1 cellular context compared by ENCODE assay signal in the genomic region with DNA sequence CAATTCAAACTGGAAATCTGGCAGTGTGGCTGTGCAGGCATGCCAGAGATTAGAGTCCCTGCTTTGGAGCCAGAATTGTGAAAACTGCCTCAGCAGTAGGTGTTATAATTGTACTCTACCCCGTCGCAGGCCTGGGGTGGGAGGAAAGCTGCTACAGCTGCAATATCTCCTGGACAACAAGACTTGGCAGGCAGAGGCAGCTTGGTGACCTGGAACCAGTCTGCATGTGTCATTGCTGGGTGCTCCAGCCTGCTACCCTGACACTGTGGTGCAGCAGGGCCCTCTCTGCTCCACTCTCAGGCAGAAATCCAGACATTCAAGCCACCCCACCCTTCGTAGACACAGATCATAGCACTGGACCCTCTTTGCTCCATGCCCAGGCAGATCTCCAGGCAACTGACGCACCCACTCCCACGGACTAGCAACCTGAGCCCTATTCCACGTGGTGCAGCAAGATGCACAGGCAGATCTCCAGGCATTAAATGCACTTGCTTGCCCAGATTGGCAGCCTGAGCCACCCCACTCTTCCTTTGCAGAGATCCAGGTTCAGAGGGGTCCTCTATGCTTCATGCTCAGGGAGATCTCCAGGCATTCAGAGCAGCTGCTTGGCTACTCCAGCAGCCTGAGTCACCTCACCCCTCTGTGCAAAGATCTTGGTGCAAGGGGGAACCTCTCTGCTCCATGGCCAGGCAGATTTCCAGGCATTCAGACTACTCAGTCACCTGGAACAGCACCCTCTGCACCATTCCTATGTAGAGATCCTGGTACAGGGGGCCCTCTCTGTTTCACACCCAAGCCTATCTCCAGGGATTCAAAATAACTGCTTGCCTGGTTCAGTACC.
TF ChIP-seq lines count a peak whose summit lies in the region.

No MANE protein-coding gene starts in this region.

TF ChIP-seq in HepG2, 621 proteins besides CTCF, POLR2A, EP300 and RAD21 (continued from another document):
- TF ChIP-seq, protein P1, sequence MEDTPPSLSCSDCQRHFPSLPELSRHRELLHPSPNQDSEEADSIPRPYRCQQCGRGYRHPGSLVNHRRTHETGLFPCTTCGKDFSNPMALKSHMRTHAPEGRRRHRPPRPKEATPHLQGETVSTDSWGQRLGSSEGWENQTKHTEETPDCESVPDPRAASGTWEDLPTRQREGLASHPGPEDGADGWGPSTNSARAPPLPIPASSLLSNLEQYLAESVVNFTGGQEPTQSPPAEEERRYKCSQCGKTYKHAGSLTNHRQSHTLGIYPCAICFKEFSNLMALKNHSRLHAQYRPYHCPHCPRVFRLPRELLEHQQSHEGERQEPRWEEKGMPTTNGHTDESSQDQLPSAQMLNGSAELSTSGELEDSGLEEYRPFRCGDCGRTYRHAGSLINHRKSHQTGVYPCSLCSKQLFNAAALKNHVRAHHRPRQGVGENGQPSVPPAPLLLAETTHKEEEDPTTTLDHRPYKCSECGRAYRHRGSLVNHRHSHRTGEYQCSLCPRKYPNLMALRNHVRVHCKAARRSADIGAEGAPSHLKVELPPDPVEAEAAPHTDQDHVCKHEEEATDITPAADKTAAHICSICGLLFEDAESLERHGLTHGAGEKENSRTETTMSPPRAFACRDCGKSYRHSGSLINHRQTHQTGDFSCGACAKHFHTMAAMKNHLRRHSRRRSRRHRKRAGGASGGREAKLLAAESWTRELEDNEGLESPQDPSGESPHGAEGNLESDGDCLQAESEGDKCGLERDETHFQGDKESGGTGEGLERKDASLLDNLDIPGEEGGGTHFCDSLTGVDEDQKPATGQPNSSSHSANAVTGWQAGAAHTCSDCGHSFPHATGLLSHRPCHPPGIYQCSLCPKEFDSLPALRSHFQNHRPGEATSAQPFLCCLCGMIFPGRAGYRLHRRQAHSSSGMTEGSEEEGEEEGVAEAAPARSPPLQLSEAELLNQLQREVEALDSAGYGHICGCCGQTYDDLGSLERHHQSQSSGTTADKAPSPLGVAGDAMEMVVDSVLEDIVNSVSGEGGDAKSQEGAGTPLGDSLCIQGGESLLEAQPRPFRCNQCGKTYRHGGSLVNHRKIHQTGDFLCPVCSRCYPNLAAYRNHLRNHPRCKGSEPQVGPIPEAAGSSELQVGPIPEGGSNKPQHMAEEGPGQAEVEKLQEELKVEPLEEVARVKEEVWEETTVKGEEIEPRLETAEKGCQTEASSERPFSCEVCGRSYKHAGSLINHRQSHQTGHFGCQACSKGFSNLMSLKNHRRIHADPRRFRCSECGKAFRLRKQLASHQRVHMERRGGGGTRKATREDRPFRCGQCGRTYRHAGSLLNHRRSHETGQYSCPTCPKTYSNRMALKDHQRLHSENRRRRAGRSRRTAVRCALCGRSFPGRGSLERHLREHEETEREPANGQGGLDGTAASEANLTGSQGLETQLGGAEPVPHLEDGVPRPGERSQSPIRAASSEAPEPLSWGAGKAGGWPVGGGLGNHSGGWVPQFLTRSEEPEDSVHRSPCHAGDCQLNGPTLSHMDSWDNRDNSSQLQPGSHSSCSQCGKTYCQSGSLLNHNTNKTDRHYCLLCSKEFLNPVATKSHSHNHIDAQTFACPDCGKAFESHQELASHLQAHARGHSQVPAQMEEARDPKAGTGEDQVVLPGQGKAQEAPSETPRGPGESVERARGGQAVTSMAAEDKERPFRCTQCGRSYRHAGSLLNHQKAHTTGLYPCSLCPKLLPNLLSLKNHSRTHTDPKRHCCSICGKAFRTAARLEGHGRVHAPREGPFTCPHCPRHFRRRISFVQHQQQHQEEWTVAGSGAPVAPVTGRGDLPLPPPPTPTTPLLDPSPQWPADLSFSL (CRISPR knock-in tag; IDR thresholded peaks at IDR 0.05) = no peak
- TF ChIP-seq ZNF326 (CRISPR knock-in tag; IDR thresholded peaks at IDR 0.05; ENCODE audit: borderline replicate concordance) = no peak
- TF ChIP-seq, protein P2, sequence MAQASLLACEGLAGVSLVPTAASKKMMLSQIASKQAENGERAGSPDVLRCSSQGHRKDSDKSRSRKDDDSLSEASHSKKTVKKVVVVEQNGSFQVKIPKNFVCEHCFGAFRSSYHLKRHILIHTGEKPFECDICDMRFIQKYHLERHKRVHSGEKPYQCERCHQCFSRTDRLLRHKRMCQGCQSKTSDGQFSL (CRISPR knock-in tag; IDR thresholded peaks at IDR 0.05) = no peak
- no peak for TF ChIP-seq ELF4 (CRISPR knock-in tag; IDR thresholded peaks at IDR 0.05; ENCODE audit: borderline replicate concordance)
- no peak for TF ChIP-seq AGO1 (IDR thresholded peaks at IDR 0.05; ENCODE audit: low read depth, low read length, poor library complexity, severe bottlenecking)
- TF ChIP-seq AHR (CRISPR knock-in tag; IDR thresholded peaks at IDR 0.05) = no peak
